1 cellular context compared by ENCODE assay signal in the genomic region with DNA sequence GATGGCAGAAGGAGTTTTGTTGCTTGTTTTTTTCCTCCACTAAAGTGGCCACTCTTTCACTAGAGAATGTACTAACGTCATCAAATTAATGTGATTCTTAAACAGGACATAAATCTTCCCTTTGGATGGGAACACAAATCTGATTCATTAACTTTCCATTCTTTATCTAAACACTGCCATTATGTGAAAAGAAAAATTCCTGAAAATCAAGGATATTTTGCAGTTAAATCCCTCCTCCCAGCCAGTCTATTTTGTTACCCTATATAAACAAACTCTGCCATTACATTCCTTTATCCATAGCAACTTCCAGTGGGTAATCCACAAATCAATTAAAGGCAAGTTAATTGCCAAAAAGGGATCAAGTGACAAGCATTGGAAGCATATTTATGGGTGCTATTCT.
TF ChIP-seq lines count a peak whose summit lies in the region.

No MANE protein-coding gene starts in this region.

TF ChIP-seq in HEK293, 187 proteins besides CTCF, POLR2A, EP300 and RAD21 (continued from another document and continues in another):
- TF ChIP-seq, protein P1, sequence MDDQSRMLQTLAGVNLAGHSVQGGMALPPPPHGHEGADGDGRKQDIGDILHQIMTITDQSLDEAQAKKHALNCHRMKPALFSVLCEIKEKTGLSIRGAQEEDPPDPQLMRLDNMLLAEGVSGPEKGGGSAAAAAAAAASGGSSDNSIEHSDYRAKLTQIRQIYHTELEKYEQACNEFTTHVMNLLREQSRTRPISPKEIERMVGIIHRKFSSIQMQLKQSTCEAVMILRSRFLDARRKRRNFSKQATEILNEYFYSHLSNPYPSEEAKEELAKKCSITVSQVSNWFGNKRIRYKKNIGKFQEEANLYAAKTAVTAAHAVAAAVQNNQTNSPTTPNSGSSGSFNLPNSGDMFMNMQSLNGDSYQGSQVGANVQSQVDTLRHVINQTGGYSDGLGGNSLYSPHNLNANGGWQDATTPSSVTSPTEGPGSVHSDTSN (CRISPR knock-in tag; IDR thresholded peaks at IDR 0.05): no peak
- TF ChIP-seq KLF8 (tag by site-specific recombination; IDR thresholded peaks at IDR 0.05) (no peak), ZNF433 (tag by site-specific recombination; IDR thresholded peaks at IDR 0.05; ENCODE audit: low read depth) (no peak), ZNF747 (tag by site-specific recombination; IDR thresholded peaks at IDR 0.05) (no peak), ZFP37 (tag by site-specific recombination; IDR thresholded peaks at IDR 0.05) (no peak), TRIM28 (IDR thresholded peaks at IDR 0.05; ENCODE audit: borderline replicate concordance, low read length) (no peak), ZNF37A (tag by site-specific recombination; IDR thresholded peaks at IDR 0.05) (no peak), ZNF561 (tag by site-specific recombination; IDR thresholded peaks at IDR 0.05; ENCODE audit: borderline replicate concordance) (no peak), SCRT2 (tag by site-specific recombination; IDR thresholded peaks at IDR 0.05) (no peak), ZNF169 (tag by site-specific recombination; IDR thresholded peaks at IDR 0.05) (no peak), ZNF211 (tag by site-specific recombination; IDR thresholded peaks at IDR 0.05; ENCODE audit: low read depth) (no peak), ZNF24 (tag by site-specific recombination; IDR thresholded peaks at IDR 0.05) (0 out of 2 replicates have a peak, but pooled peaks have one; percentile 21), ZFP3 (tag by site-specific recombination; IDR thresholded peaks at IDR 0.05; ENCODE audit: low read depth) (no peak), KLF7 (tag by site-specific recombination; IDR thresholded peaks at IDR 0.05; ENCODE audit: borderline replicate concordance) (no peak), ZNF544 (tag by site-specific recombination; IDR thresholded peaks at IDR 0.05) (no peak), PRDM4 (tag by site-specific recombination; IDR thresholded peaks at IDR 0.05) (no peak), ZNF138 (tag by site-specific recombination; IDR thresholded peaks at IDR 0.05; ENCODE audit: borderline replicate concordance) (no peak), ZNF112 (tag by site-specific recombination; IDR thresholded peaks at IDR 0.05) (no peak), KLF10 (tag by site-specific recombination; IDR thresholded peaks at IDR 0.05) (peak; percentile 18; the same call in 1 of the 2 replicates), ZNF610 (tag by site-specific recombination; IDR thresholded peaks at IDR 0.05; ENCODE audit: borderline replicate concordance) (no peak), ZSCAN30 (tag by site-specific recombination; IDR thresholded peaks at IDR 0.05) (no peak), GFI1B (tag by site-specific recombination; IDR thresholded peaks at IDR 0.05) (peak; percentile 79), ZNF529 (tag by site-specific recombination; IDR thresholded peaks at IDR 0.05; ENCODE audit: insufficient replicate concordance) (no peak), MYNN (tag by site-specific recombination; IDR thresholded peaks at IDR 0.05; ENCODE audit: borderline replicate concordance) (no peak), ZNF155 (tag by site-specific recombination; IDR thresholded peaks at IDR 0.05) (no peak), ZXDB (tag by site-specific recombination; IDR thresholded peaks at IDR 0.05) (peak; percentile 53; the same call in 1 of the 2 replicates), ZBTB11 (tag by site-specific recombination; conservative IDR thresholded peaks at IDR 0.05; ENCODE audit: low read depth) (no peak), ZNF626 (tag by site-specific recombination; IDR thresholded peaks at IDR 0.05) (no peak), ZNF549 (tag by site-specific recombination; IDR thresholded peaks at IDR 0.05) (no peak), GLI2 (tag by site-specific recombination; IDR thresholded peaks at IDR 0.05; ENCODE audit: borderline replicate concordance, low read depth) (no peak), ZNF19 (tag by site-specific recombination; IDR thresholded peaks at IDR 0.05; ENCODE audit: low read depth) (no peak), ZNF341 (tag by site-specific recombination; IDR thresholded peaks at IDR 0.05; ENCODE audit: low read depth) (no peak), FEZF1 (tag by site-specific recombination; IDR thresholded peaks at IDR 0.05) (peak; percentile 78), WT1 (tag by site-specific recombination; IDR thresholded peaks at IDR 0.05) (peak; percentile 74), REPIN1 (tag by site-specific recombination; IDR thresholded peaks at IDR 0.05; ENCODE audit: low read depth) (no peak), ZNF311 (tag by site-specific recombination; IDR thresholded peaks at IDR 0.05; ENCODE audit: borderline replicate concordance) (no peak), PRDM1 (tag by site-specific recombination; IDR thresholded peaks at IDR 0.05) (peak; percentile 28; the same call in 1 of the 2 replicates), ZNF660 (tag by site-specific recombination; IDR thresholded peaks at IDR 0.05) (no peak), ZNF48 (tag by site-specific recombination; IDR thresholded peaks at IDR 0.05) (no peak), SP7 (tag by site-specific recombination; IDR thresholded peaks at IDR 0.05) (0 out of 2 replicates have a peak, but pooled peaks have one; percentile 12)
- TF ChIP-seq, protein P2, sequence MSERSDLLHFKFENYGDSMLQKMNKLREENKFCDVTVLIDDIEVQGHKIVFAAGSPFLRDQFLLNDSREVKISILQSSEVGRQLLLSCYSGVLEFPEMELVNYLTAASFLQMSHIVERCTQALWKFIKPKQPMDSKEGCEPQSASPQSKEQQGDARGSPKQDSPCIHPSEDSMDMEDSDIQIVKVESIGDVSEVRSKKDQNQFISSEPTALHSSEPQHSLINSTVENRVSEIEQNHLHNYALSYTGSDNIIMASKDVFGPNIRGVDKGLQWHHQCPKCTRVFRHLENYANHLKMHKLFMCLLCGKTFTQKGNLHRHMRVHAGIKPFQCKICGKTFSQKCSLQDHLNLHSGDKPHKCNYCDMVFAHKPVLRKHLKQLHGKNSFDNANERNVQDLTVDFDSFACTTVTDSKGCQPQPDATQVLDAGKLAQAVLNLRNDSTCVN (tag by site-specific recombination; optimal IDR thresholded peaks at IDR 0.05): no peak
- TF ChIP-seq, protein P3, sequence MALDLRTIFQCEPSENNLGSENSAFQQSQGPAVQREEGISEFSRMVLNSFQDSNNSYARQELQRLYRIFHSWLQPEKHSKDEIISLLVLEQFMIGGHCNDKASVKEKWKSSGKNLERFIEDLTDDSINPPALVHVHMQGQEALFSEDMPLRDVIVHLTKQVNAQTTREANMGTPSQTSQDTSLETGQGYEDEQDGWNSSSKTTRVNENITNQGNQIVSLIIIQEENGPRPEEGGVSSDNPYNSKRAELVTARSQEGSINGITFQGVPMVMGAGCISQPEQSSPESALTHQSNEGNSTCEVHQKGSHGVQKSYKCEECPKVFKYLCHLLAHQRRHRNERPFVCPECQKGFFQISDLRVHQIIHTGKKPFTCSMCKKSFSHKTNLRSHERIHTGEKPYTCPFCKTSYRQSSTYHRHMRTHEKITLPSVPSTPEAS (tag by site-specific recombination; IDR thresholded peaks at IDR 0.05): no peak
- TF ChIP-seq, protein P4, sequence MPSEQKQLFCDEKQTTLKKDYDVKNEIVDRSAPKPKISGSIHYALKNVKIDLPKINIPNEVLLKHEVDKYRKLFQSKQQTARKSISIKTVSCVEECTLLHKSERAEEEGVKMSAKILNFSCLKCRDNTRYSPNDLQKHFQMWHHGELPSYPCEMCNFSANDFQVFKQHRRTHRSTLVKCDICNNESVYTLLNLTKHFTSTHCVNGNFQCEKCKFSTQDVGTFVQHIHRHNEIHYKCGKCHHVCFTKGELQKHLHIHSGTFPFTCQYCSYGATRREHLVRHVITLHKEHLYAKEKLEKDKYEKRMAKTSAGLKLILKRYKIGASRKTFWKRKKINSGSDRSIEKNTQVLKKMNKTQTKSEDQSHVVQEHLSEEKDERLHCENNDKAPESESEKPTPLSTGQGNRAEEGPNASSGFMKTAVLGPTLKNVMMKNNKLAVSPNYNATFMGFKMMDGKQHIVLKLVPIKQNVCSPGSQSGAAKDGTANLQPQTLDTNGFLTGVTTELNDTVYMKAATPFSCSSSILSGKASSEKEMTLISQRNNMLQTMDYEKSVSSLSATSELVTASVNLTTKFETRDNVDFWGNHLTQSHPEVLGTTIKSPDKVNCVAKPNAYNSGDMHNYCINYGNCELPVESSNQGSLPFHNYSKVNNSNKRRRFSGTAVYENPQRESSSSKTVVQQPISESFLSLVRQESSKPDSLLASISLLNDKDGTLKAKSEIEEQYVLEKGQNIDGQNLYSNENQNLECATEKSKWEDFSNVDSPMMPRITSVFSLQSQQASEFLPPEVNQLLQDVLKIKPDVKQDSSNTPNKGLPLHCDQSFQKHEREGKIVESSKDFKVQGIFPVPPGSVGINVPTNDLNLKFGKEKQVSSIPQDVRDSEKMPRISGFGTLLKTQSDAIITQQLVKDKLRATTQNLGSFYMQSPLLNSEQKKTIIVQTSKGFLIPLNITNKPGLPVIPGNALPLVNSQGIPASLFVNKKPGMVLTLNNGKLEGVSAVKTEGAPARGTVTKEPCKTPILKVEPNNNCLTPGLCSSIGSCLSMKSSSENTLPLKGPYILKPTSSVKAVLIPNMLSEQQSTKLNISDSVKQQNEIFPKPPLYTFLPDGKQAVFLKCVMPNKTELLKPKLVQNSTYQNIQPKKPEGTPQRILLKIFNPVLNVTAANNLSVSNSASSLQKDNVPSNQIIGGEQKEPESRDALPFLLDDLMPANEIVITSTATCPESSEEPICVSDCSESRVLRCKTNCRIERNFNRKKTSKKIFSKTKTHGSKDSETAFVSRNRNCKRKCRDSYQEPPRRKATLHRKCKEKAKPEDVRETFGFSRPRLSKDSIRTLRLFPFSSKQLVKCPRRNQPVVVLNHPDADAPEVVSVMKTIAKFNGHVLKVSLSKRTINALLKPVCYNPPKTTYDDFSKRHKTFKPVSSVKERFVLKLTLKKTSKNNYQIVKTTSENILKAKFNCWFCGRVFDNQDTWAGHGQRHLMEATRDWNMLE (tag by site-specific recombination; conservative IDR thresholded peaks at IDR 0.05; ENCODE audit: low read depth): no peak
- TF ChIP-seq, protein P5, sequence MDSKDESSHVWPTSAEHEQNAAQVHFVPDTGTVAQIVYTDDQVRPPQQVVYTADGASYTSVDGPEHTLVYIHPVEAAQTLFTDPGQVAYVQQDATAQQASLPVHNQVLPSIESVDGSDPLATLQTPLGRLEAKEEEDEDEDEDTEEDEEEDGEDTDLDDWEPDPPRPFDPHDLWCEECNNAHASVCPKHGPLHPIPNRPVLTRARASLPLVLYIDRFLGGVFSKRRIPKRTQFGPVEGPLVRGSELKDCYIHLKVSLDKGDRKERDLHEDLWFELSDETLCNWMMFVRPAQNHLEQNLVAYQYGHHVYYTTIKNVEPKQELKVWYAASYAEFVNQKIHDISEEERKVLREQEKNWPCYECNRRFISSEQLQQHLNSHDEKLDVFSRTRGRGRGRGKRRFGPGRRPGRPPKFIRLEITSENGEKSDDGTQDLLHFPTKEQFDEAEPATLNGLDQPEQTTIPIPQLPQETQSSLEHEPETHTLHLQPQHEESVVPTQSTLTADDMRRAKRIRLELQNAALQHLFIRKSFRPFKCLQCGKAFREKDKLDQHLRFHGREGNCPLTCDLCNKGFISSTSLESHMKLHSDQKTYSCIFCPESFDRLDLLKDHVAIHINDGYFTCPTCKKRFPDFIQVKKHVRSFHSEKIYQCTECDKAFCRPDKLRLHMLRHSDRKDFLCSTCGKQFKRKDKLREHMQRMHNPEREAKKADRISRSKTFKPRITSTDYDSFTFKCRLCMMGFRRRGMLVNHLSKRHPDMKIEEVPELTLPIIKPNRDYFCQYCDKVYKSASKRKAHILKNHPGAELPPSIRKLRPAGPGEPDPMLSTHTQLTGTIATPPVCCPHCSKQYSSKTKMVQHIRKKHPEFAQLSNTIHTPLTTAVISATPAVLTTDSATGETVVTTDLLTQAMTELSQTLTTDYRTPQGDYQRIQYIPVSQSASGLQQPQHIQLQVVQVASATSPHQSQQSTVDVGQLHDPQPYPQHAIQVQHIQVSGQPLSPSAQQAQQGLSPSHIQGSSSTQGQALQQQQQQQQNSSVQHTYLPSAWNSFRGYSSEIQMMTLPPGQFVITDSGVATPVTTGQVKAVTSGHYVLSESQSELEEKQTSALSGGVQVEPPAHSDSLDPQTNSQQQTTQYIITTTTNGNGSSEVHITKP (tag by site-specific recombination; IDR thresholded peaks at IDR 0.05): peak; percentile 25; the same call in 1 of the 2 replicates
